8 cellular contexts compared by ENCODE assay signal in the genomic region with DNA sequence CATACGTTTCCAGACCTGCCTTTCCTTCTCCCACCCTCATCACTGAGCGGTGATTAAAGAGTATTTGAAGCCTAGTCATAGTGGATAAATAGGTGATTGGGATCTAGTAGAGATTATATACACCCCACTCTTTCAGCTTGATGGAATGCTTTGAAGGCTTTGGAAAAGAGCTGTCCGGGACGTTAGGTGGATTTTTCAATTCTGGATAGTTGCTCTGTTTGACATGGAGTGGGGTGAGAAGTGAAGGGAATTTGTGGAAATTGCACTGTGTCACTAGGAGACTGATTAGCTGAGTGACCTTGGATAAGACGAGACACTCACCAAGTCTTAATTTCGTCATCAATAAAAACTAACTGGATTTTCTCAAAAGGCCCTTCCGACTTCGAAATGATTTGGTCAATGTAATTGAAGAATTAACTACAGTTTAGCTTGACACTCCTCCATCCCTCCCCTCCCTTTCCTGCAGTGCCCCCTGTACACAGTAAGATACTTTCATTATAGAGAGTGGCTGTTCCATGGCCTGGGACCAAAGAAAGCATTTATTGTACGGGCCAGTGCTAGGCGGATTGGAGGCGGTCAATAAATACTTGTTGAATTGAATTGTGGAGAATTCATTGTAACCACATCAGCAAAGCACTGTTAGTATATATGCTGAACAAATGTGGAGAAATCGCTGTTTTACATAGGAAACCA. TPM values are rescaled to one million over a fixed set of nuclear protein-coding genes. Genes with fewer than 3 reads are reported as not detected.
A peak's percentile ranks its signal among the peaks of the same experiment; 100 is the strongest.
DNase-seq lines count a peak whose midpoint lies in the region; ATAC-seq and TF ChIP-seq lines count a peak whose summit lies in the region.

No MANE protein-coding gene starts in this region.

- peak in 1 of 2 donors; percentile 19 for DNase-seq in cardiac muscle cell (ENCODE audit: low read depth in 1 of 2, low spot score in 1 of 2)
- DNase-seq in Right ventricle myocardium superior = no peak
- DNase-seq in anterior cingulate cortex (lab: John Stamatoyannopoulos, UW) = peak in 42 of 58 donors; percentile 3 to 90 (median 50)
- no peak for DNase-seq in stimulated activated CD4-positive, alpha-beta T cell treated with anti-CD3 and anti-CD28 coated beads, Interleukin-2, amount 100 ng/mL, for 24 hours
- DNase-seq in NCI-H1105 treated with DMSO at 0.1 percent for 48 hours (lab: John Stamatoyannopoulos, UW) = no peak

- peak overlapping the region; percentile 95 for H3K4me3 ChIP-seq in cardiac muscle cell
- peak overlapping the region; percentile 93 for H3K4me3 ChIP-seq in iPS-20b (ENCODE audit: low read length)
- peak overlapping the region; percentile 66 to 99 (median 91) for H3K4me3 ChIP-seq in skin epidermis

- H3K9me3 ChIP-seq in cardiac muscle cell (ENCODE audit: low read depth) = no peaks in the 10 kb centered on the region
- no peaks in the 10 kb centered on the region for H3K9me3 ChIP-seq in iPS-20b (ENCODE audit: insufficient read depth, low read depth, low read length)

- no peak for TF ChIP-seq CTCF in cardiac muscle cell (IDR thresholded peaks at IDR 0.05; ENCODE audit: low read depth, low read length)

- H3K27me3 ChIP-seq in cardiac muscle cell (peaks cover 2% of the 10 kb centered on the region), iPS-20b (ENCODE audit: insufficient read depth, low read length) (no peaks in the 10 kb centered on the region)

- ATAC-seq in Right ventricle myocardium superior (ENCODE audit: poor library complexity) (no peak), GM21576 (IDR thresholded peaks at IDR 0.05; ENCODE audit: unreplicated experiment) (no peak)

- H3K36me3 ChIP-seq in cardiac muscle cell = no peaks in the 10 kb centered on the region
- peaks cover 3% of the 10 kb centered on the region; the same call in 1 of the 2 replicates for H3K36me3 ChIP-seq in iPS-20b (ENCODE audit: insufficient read depth, low read depth, low read length)

- H3K4me1 ChIP-seq in cardiac muscle cell (ENCODE audit: low read depth) (peaks cover 3% of the 10 kb centered on the region), iPS-20b (ENCODE audit: insufficient read depth, low read length) (peaks cover 4% of the 10 kb centered on the region; the same call in 1 of the 2 replicates)

- H3K9ac ChIP-seq in iPS-20b (ENCODE audit: low read depth, low read length) = peak overlapping the region; percentile 97

- H3K27ac ChIP-seq in cardiac muscle cell = peak overlapping the region; percentile 99
- peak overlapping the region; percentile 60 for H3K27ac ChIP-seq in iPS-20b (ENCODE audit: low read length)
- H3K27ac ChIP-seq in skin epidermis = peak overlapping the region; percentile 96 to 100 (median 99)

- intact Hi-C loops in Right ventricle myocardium superior (cut with DNase I) = no loop called here

RNA-seq across cellular contexts. Expression of a gene that starts 1.0 kb away (rescaled TPM):
- total RNA-seq in cardiac muscle cell (17.4 and 33.7 TPM in 2 replicates), Right ventricle myocardium superior (30.3 TPM)
- polyA plus RNA-seq in cardiac muscle cell = 22.3 and 38.1 TPM in 2 replicates

RNA-seq across cellular contexts. Expression of a gene that starts 33.2 kb away (rescaled TPM):
- total RNA-seq in cardiac muscle cell (23.3 and 24.3 TPM in 2 replicates), Right ventricle myocardium superior (6.9 TPM)
- polyA plus RNA-seq in cardiac muscle cell = 11.3 and 22.5 TPM in 2 replicates

RNA-seq across cellular contexts. Expression of a gene that starts 40.5 kb away (rescaled TPM):
- total RNA-seq in cardiac muscle cell (0.39 TPM in 1 of 2 replicates, not detected in the other), Right ventricle myocardium superior (113 TPM)
- polyA plus RNA-seq in cardiac muscle cell = not detected in 2 replicates

Comparison
In these comparisons a context has a peak if more than half of its experiments do, and no peak if none do; other contexts are left out.
1. RNA of a gene that starts 40.5 kb away (total RNA-seq): 113 TPM in Right ventricle myocardium superior (single experiment); 0.39 TPM in cardiac muscle cell; every median in the first group is over 10 times any median in the second.
2. DNase-seq: peak in anterior cingulate cortex (42 of 58); none in Right ventricle myocardium superior (single experiment), stimulated activated CD4-positive, alpha-beta T cell treated with anti-CD3 and anti-CD28 coated beads, Interleukin-2, amount 100 ng/mL, for 24 hours (0 of 2) and NCI-H1105 treated with DMSO at 0.1 percent for 48 hours (single experiment).
3. Peak in every context shown above with its lines, with median percentiles within 50 percentile points of each other: H3K27ac ChIP-seq and H3K4me3 ChIP-seq.